In genomic region chr12:27456618-27457017, GRCh38 we compare ENCODE assay signal across 20 cellular contexts. TPM values are rescaled to one million over a fixed set of nuclear protein-coding genes. Genes with fewer than 3 reads are reported as not detected.
DNase-seq lines count a peak whose midpoint lies in the region; ATAC-seq and FAIRE-seq lines count a peak whose summit lies in the region.
"Had no signal": no experiment of that assay in that cellular context is flagged by ENCODE, and none has a peak within 500 bp of the region (broad histone marks: within the 10 kb centered on the region; RNA-seq: fewer than 3 reads in every experiment).

No MANE protein-coding gene starts in this region.

- no peak overlapping the region for H3K4me2 ChIP-seq in GM23248 (ENCODE audit: unreplicated experiment)

- H3K4me3 ChIP-seq in MG63 (no peak overlapping the region), GM23248 (no peak overlapping the region)

- no peaks in the 10 kb centered on the region for H3K27me3 ChIP-seq in MG63
- no peaks in the 10 kb centered on the region for H3K27me3 ChIP-seq in GM23248 (replicated peaks; ENCODE audit: insufficient read depth)

- intact Hi-C loops in Right ventricle myocardium inferior (cut with DNase I), result no loop called here

- ATAC-seq in left lobe of liver (peak; percentile 45), Right ventricle myocardium inferior (no peak)
- ATAC-seq: T-cell had no signal

- FAIRE-seq in urothelium cell line (lab: Jason Lieb, UNC), result peak; percentile 9
- FAIRE-seq: GM12891 had no signal

- H3K79me2 ChIP-seq in GM23248 (ENCODE audit: insufficient read depth), result no peaks in the 10 kb centered on the region

- peaks cover 5% of the 10 kb centered on the region for H3F3A ChIP-seq in GM23248 (ENCODE audit: insufficient read depth)

- H3K27ac ChIP-seq in GM23248, result no peak overlapping the region

- H2AFZ ChIP-seq in GM23248, result no peak overlapping the region

- H3K4me1 ChIP-seq in GM23248 (ENCODE audit: insufficient read depth), result peaks cover 5% of the 10 kb centered on the region; the same call in 1 of the 2 replicates

- H3K9me2 ChIP-seq in GM23248 (ENCODE audit: insufficient read depth), result no peaks in the 10 kb centered on the region

- H3K36me3 ChIP-seq in MG63 (no peaks in the 10 kb centered on the region), GM23248 (ENCODE audit: low read depth) (no peaks in the 10 kb centered on the region)

- H4K20me1 ChIP-seq in GM23248 (ENCODE audit: insufficient read depth), result no peaks in the 10 kb centered on the region

- no peak overlapping the region for H3K9ac ChIP-seq in GM23248

- peak; percentile 22 to 72 for DNase-seq in NCI-H526 (lab: John Stamatoyannopoulos, UW)
- DNase-seq in NCI-H526 treated with DMSO at 0.1 percent for 48 hours (lab: John Stamatoyannopoulos, UW), result no peak
- DNase-seq in SW480 (ENCODE audit: low spot score), result peak; percentile 83
- DNase-seq in left lobe of liver (ENCODE audit: low spot score), result no peak
- DNase-seq in urothelium cell line (ENCODE audit: low spot score), result no peak
- DNase-seq in MG63, result no peak
- no peak for DNase-seq in GM23248
- DNase-seq in Right ventricle myocardium inferior (ENCODE audit: missing footprints), result no peak
- DNase-seq: 8988T, H7, IMR-90, Karpas-422, MM.1S, NCI-H1092, NCI-H1436 treated with DMSO at 0.1 percent for 48 hours, NCI-H2081 treated with DMSO at 0.1 percent for 48 hours, NCI-H510A treated with DMSO at 0.1 percent for 48 hours, T-cell had no signal

- in situ Hi-C loops in GM23248 (cut with MboI), result no loop called here

- 87 to 95% methylated on average over 3 of the region's 3 CpGs for WGBS in GM23248 (ENCODE audit: low coverage in 1 of 2, low lambda C conversion rate in 2 of 2, missing lambda C conversion rate in 2 of 2), 2 experiments

- H3K9me3 ChIP-seq in MG63 (no peaks in the 10 kb centered on the region), GM23248 (ENCODE audit: low read depth) (no peaks in the 10 kb centered on the region)

RNA-seq across cellular contexts. Expression of gene SMCO2, which starts 10.1 kb away (rescaled TPM):
- total RNA-seq in left lobe of liver (not detected), Right ventricle myocardium inferior (not detected)
- total RNA-seq in MG63 (2014; rRNA removed; shearing (Covaris generic); ENCODE audit: low replicate concordance), result not detected in 2 replicates
- total RNA-seq in GM23248 (2014; rRNA removed; shearing (Covaris generic)), result not detected in 2 replicates
- polyA plus RNA-seq in GM23248 (2016; fragmentation: Nextera tagmentation; extraction: Ambion mirVana), result 0.18 TPM in 1 of 2 replicates, not detected in the other
- total RNA-seq: H7, IMR-90, SK-MEL-5, T-cell had no signal

Comparison
In these comparisons a context has a peak if more than half of its experiments do, and no peak if none do; other contexts are left out.
1. DNase-seq: peak in NCI-H526 (2 of 2) and SW480 (single experiment); none in NCI-H526 treated with DMSO at 0.1 percent for 48 hours (single experiment), left lobe of liver (single experiment), urothelium cell line (single experiment), MG63 (single experiment), GM23248 (single experiment) and Right ventricle myocardium inferior (single experiment).